20 cellular contexts compared by ENCODE assay signal in the genomic region with DNA sequence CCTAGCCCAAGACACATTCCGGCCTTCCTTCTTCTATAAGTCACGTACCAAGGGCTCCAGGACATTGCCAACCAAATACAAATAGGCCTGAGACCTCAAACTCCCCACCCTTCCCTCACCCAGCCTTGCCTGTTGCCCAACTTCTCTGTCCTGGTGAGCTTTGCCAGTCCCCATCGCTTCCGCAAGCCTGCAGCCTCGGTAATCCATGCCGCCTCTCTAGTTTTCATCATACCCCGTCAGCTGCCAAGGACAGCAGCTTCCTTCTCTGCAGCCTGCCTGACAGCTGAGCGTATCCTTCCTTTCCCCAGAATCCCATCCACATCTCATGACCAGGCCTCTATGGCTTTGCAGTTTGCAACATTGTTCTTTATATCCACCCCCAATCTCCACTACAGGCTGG. TPM values are rescaled to one million over a fixed set of nuclear protein-coding genes. Genes with fewer than 3 reads are reported as not detected.
DNase-seq lines count a peak whose midpoint lies in the region; ATAC-seq and TF ChIP-seq lines count a peak whose summit lies in the region.
"Had no signal": no experiment of that assay in that cellular context is flagged by ENCODE, and none has a peak within 500 bp of the region (broad histone marks: within the 10 kb centered on the region; RNA-seq: fewer than 3 reads in every experiment).

No MANE protein-coding gene starts in this region.

- H3K9me3 ChIP-seq in adrenal gland (replicated peaks in 1 of 3) (no peaks in the 10 kb centered on the region), gastrocnemius medialis (no peaks in the 10 kb centered on the region), esophagus squamous epithelium (no peaks in the 10 kb centered on the region)
- H3K9me3 ChIP-seq: esophagus muscularis mucosa, ovary, SJSA1, uterus had no signal

- intact Hi-C loops in adrenal gland (cut with DNase I) (no loop called here), gastrocnemius medialis (cut with DNase I; ENCODE audit: low total_unique reads) (no loop called here), esophagus squamous epithelium (cut with DNase I) (no loop called here)

- no peaks in the 10 kb centered on the region for H3K4me1 ChIP-seq in adrenal gland (replicated peaks in 1 of 2)
- no peaks in the 10 kb centered on the region for H3K4me1 ChIP-seq in gastrocnemius medialis
- no peaks in the 10 kb centered on the region for H3K4me1 ChIP-seq in esophagus squamous epithelium
- H3K4me1 ChIP-seq: esophagus muscularis mucosa, SJSA1, uterus had no signal

- 70 to 88% (median 77%) methylated on average over 8 of the region's 8 CpGs for WGBS in adrenal gland, 4 donors
- 78 to 82% methylated on average over 8 of the region's 8 CpGs for WGBS in esophagus squamous epithelium, 2 donors

- H3K4me3 ChIP-seq in HL-60 (replicated peaks; ENCODE audit: insufficient read depth, low read length) (no peak overlapping the region), adrenal gland (no peak overlapping the region), gastrocnemius medialis (no peak overlapping the region), esophagus squamous epithelium (no peak overlapping the region)
- H3K4me3 ChIP-seq: esophagus muscularis mucosa, GM23338, ovary, SJSA1, uterus had no signal

- no peak overlapping the region for H3K4me3 Mint-ChIP-seq in effector memory CD8-positive, alpha-beta T cell
- H3K4me3 Mint-ChIP-seq in type B pancreatic cell, result no peak overlapping the region
- H3K4me3 Mint-ChIP-seq: GM23338; stimulated activated memory B cell treated with anti-CD40 and anti-IgM and Interleukin-4, amounts not matched to agents 10 μg/mL and 1 μg/mL and 100 μg/mL, for 72 hours had no signal

- DNase-seq in HL-60 (ENCODE audit: low read depth in 1 of 2, low spot score in 1 of 2) (peak; percentile 92 to 95), adrenal gland (peak; percentile 29 to 76 (median 58)), hippocampal formation (lab: John Stamatoyannopoulos, UW) (peak; percentile 20 to 23), gastrocnemius medialis (peak; percentile 34 to 59), esophagus squamous epithelium (lab: John Stamatoyannopoulos, UW) (no peak), type B pancreatic cell (ENCODE audit: extremely low spot score, unreplicated experiment) (no peak)
- DNase-seq in effector memory CD8-positive, alpha-beta T cell, result no peak
- DNase-seq in activated CD4-positive, CD25-positive, alpha-beta regulatory T cell treated with anti-CD3 and anti-CD28 coated beads, Interleukin-2, amount 50 U/mL, for 72 hours, result no peak
- DNase-seq: activated naive CD4-positive, alpha-beta T cell treated with Interleukin-2 at 50 U/mL for 16 hours; EL; kidney; NCI-H446; ovary; stimulated activated CD4-positive, alpha-beta T cell treated with anti-CD3 and anti-CD28 coated beads, Interleukin-12 subunit alpha, Interleukin-12 subunit beta, amount 100 ng/mL, for 4 hours; uterus had no signal

- H3K36me3 ChIP-seq in adrenal gland (replicated peaks in 1 of 2) (no peaks in the 10 kb centered on the region), gastrocnemius medialis (no peaks in the 10 kb centered on the region), esophagus squamous epithelium (no peaks in the 10 kb centered on the region)
- H3K36me3 ChIP-seq: esophagus muscularis mucosa, ovary, SJSA1, uterus had no signal

- H3K27me3 Mint-ChIP-seq in effector memory CD8-positive, alpha-beta T cell, result peaks cover 0 to 11% of the 10 kb centered on the region in 2 donors
- H3K27me3 Mint-ChIP-seq in type B pancreatic cell, result peaks cover 5% of the 10 kb centered on the region
- H3K27me3 Mint-ChIP-seq: stimulated activated memory B cell treated with anti-CD40 and anti-IgM and Interleukin-4, amounts not matched to agents 10 μg/mL and 1 μg/mL and 100 μg/mL, for 72 hours had no signal

- H3K36me3 Mint-ChIP-seq in effector memory CD8-positive, alpha-beta T cell (ENCODE audit: insufficient read depth), result no peaks in the 10 kb centered on the region
- no peaks in the 10 kb centered on the region for H3K36me3 Mint-ChIP-seq in type B pancreatic cell
- H3K36me3 Mint-ChIP-seq: stimulated activated memory B cell treated with anti-CD40 and anti-IgM and Interleukin-4, amounts not matched to agents 10 μg/mL and 1 μg/mL and 100 μg/mL, for 72 hours had no signal

- no peaks in the 10 kb centered on the region for H3K9me3 Mint-ChIP-seq in effector memory CD8-positive, alpha-beta T cell
- H3K9me3 Mint-ChIP-seq in type B pancreatic cell, result peaks cover 5% of the 10 kb centered on the region
- H3K9me3 Mint-ChIP-seq: GM23338; stimulated activated memory B cell treated with anti-CD40 and anti-IgM and Interleukin-4, amounts not matched to agents 10 μg/mL and 1 μg/mL and 100 μg/mL, for 72 hours had no signal

- H3K27me3 ChIP-seq in HL-60 (ENCODE audit: insufficient read depth, poor library complexity, severe bottlenecking), result no peaks in the 10 kb centered on the region
- H3K27me3 ChIP-seq in adrenal gland, result no peaks in the 10 kb centered on the region
- no peaks in the 10 kb centered on the region for H3K27me3 ChIP-seq in gastrocnemius medialis
- H3K27me3 ChIP-seq in esophagus squamous epithelium, result no peaks in the 10 kb centered on the region
- H3K27me3 ChIP-seq: esophagus muscularis mucosa, ovary, SJSA1, uterus had no signal

- H3K27ac ChIP-seq in HL-60 (replicated peaks) (peak overlapping the region; percentile 33), adrenal gland (peak overlapping the region in 2 of 5 donors; percentile 64 to 76), gastrocnemius medialis (no peak overlapping the region), esophagus squamous epithelium (peak overlapping the region in 2 of 4 donors; percentile 30 to 55)
- H3K27ac ChIP-seq: ovary, SJSA1, uterus had no signal

- peak overlapping the region in 1 of 2 donors; percentile 11 for H3K27ac Mint-ChIP-seq in effector memory CD8-positive, alpha-beta T cell
- no peak overlapping the region for H3K27ac Mint-ChIP-seq in type B pancreatic cell
- H3K27ac Mint-ChIP-seq: GM23338; stimulated activated memory B cell treated with anti-CD40 and anti-IgM and Interleukin-4, amounts not matched to agents 10 μg/mL and 1 μg/mL and 100 μg/mL, for 72 hours had no signal

- TF ChIP-seq POLR2A in adrenal gland (IDR thresholded peaks at IDR 0.05) (no peak), gastrocnemius medialis (IDR thresholded peaks at IDR 0.05) (no peak), esophagus squamous epithelium (IDR thresholded peaks at IDR 0.05) (no peak)

- peaks cover 0 to 2% of the 10 kb centered on the region in 2 donors for H3K4me1 Mint-ChIP-seq in effector memory CD8-positive, alpha-beta T cell (ENCODE audit: low read depth in 2 of 2)
- peaks cover 5% of the 10 kb centered on the region for H3K4me1 Mint-ChIP-seq in type B pancreatic cell (ENCODE audit: unreplicated experiment)

- no peak for TF ChIP-seq CTCF in HL-60 (IDR thresholded peaks at IDR 0.05; ENCODE audit: insufficient read depth, low read length)
- no peak for TF ChIP-seq CTCF in adrenal gland (IDR thresholded peaks at IDR 0.05)
- no peak for TF ChIP-seq CTCF in gastrocnemius medialis (IDR thresholded peaks at IDR 0.05 in 4 of 5, conservative IDR thresholded peaks at IDR 0.05 in 1 of 5)
- TF ChIP-seq CTCF in esophagus squamous epithelium (IDR thresholded peaks at IDR 0.05), result no peak
- no peak for TF ChIP-seq CTCF in type B pancreatic cell (conservative IDR thresholded peaks at IDR 0.05)

- ATAC-seq in gastrocnemius medialis, result no peak
- ATAC-seq in effector memory CD8-positive, alpha-beta T cell (replicated peaks), result no peak
- ATAC-seq: activated CD4-positive, CD25-positive, alpha-beta regulatory T cell treated with anti-CD3 and anti-CD28 coated beads, Interleukin-2, amount 50 U/mL, for 24 hours; GM23338; stimulated activated memory B cell treated with anti-CD40 and anti-IgM and Interleukin-4, amounts not matched to agents 10 μg/mL and 1 μg/mL and 100 μg/mL, for 72 hours had no signal

- in situ Hi-C loops in gastrocnemius medialis (cut with MboI; ENCODE audit: low sequenced_read_pairs in 4 of 4), result no loop called here

RNA-seq across cellular contexts. Expression of gene POMP, which starts 36.6 kb away (rescaled TPM):
- 100 to 1,000 TPM in 1 of 8 donors, 10 to 100 TPM in 7; 43.4 to 107 (median 65.3) TPM for total RNA-seq in adrenal gland
- polyA plus RNA-seq in adrenal gland, result 100 to 1,000 TPM in 1 of 3 donors, 10 to 100 TPM in 2; 40.1 to 129 (median 61.9) TPM
- 100 to 1,000 TPM; 162 to 188 (median 176) TPM for total RNA-seq in gastrocnemius medialis
- 10 to 100 TPM; 42.8 to 79.4 (median 65.3) TPM for total RNA-seq in esophagus squamous epithelium
- total RNA-seq in type B pancreatic cell (ENCODE audit: low replicate concordance), result 59.4 and 65.0 TPM in 2 replicates

Comparison
In these comparisons a context has a peak if more than half of its experiments do, and no peak if none do; other contexts are left out.
1. DNase-seq: peak in HL-60 (2 of 2), adrenal gland (7 of 7), hippocampal formation (2 of 2) and gastrocnemius medialis (2 of 2); none in esophagus squamous epithelium (single experiment), effector memory CD8-positive, alpha-beta T cell (0 of 3), activated CD4-positive, CD25-positive, alpha-beta regulatory T cell treated with anti-CD3 and anti-CD28 coated beads, Interleukin-2, amount 50 U/mL, for 72 hours (single experiment) and type B pancreatic cell (single experiment).